In the genomic region with DNA sequence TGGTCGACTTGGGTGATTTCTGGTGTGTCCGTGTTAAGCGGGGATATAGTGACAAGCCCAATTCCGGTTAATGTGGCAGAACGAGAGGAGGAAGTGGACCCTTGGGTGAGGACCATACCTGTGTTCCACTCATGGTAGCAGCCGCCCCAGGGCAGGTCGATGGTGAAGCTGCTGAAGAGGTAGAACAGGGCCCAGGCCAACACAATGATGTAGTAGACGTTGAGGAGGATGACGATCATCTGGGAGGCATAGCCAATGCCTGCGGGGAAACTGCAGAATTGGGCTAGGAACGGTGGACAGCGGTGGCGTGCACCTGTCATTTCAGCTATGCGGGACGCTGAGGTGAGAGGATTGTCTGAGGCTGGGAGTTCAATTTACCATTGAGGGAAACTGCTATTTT, we compare ENCODE assay signal across 18 cellular contexts. TPM values are rescaled to one million over a fixed set of nuclear protein-coding genes. Genes with fewer than 3 reads are reported as not detected.
DNase-seq lines count a peak whose midpoint lies in the region; ATAC-seq, FAIRE-seq and TF ChIP-seq lines count a peak whose summit lies in the region.
"Had no signal": no experiment of that assay in that cellular context is flagged by ENCODE, and none has a peak within 500 bp of the region (broad histone marks: within the 10 kb centered on the region; RNA-seq: fewer than 3 reads in every experiment).

No MANE protein-coding gene starts in this region.

- H3K4me1 Mint-ChIP-seq in activated CD8-positive, alpha-beta memory T cell treated with anti-CD3 and anti-CD28 coated beads, Interleukin-2, amount 10 ng/mL, durations not matched to agents 7 days and 5 days: peaks cover 3% of the 10 kb centered on the region
- H3K4me1 Mint-ChIP-seq in osteocyte (ENCODE audit: unreplicated experiment) (no peaks in the 10 kb centered on the region), progenitor cell of endocrine pancreas (ENCODE audit: low read depth) (no peaks in the 10 kb centered on the region)
- H3K4me1 Mint-ChIP-seq: CD8-positive, alpha-beta memory T cell; GM23338; H9 had no signal

- no peak for TF ChIP-seq EP300 in esophagus muscularis mucosa (IDR thresholded peaks at IDR 0.05)

- H3K27me3 ChIP-seq in esophagus muscularis mucosa (peaks cover 0 to 14% (median 0%) of the 10 kb centered on the region in 4 donors), dorsolateral prefrontal cortex (no peaks in the 10 kb centered on the region)
- H3K27me3 ChIP-seq: BLaER1 had no signal

- H3K27ac ChIP-seq in esophagus muscularis mucosa (replicated peaks in 1 of 4) (no peak overlapping the region), dorsolateral prefrontal cortex (no peak overlapping the region)
- H3K27ac ChIP-seq: 22Rv1, BLaER1 had no signal

- no peak overlapping the region for H3K27ac Mint-ChIP-seq in activated CD8-positive, alpha-beta memory T cell treated with anti-CD3 and anti-CD28 coated beads, Interleukin-2, amount 10 ng/mL, durations not matched to agents 7 days and 5 days
- H3K27ac Mint-ChIP-seq in osteocyte (ENCODE audit: unreplicated experiment) (no peak overlapping the region), progenitor cell of endocrine pancreas (no peak overlapping the region)
- H3K27ac Mint-ChIP-seq: CD8-positive, alpha-beta memory T cell; GM23338; H9 had no signal

- peaks cover 0 to 11% (median 6%) of the 10 kb centered on the region in 4 donors for H3K9me3 ChIP-seq in esophagus muscularis mucosa

- H3K4me1 ChIP-seq in esophagus muscularis mucosa: no peaks in the 10 kb centered on the region
- H3K4me1 ChIP-seq: BLaER1, Caco-2 had no signal

- CTCF ChIA-PET in activated CD8-positive, alpha-beta memory T cell treated with anti-CD3 and anti-CD28 coated beads, Interleukin-2, amount 10 ng/mL, durations not matched to agents 7 days and 5 days (lab: Charles Lee): interaction anchor here (0.9 kb wide), 1 partner anchor 24 kb away, joined by 3 read pairs; no protein-coding TSS in a partner anchor

- FAIRE-seq in urothelium cell line (lab: Jason Lieb, UNC): peak; percentile 93
- FAIRE-seq: GM12878 had no signal

- 88% methylated on average over 15 of the region's 15 CpGs for WGBS in esophagus muscularis mucosa

- no peaks in the 10 kb centered on the region for H3K36me3 ChIP-seq in esophagus muscularis mucosa
- H3K36me3 ChIP-seq: BLaER1 had no signal

- no peak for TF ChIP-seq CTCF in esophagus muscularis mucosa (IDR thresholded peaks at IDR 0.05)
- TF ChIP-seq CTCF in osteocyte (IDR thresholded peaks at IDR 0.05): no peak
- no peak for TF ChIP-seq CTCF in progenitor cell of endocrine pancreas (IDR thresholded peaks at IDR 0.05; ENCODE audit: unreplicated experiment)
- TF ChIP-seq CTCF in dorsolateral prefrontal cortex (IDR thresholded peaks at IDR 0.05 in 54 of 56, conservative IDR thresholded peaks at IDR 0.05 in 2 of 56; ENCODE audit: low read depth in 1 of 56, partially characterized antibody in 56 of 56): no peak
- no peak for TF ChIP-seq CTCF in GM13976 (IDR thresholded peaks at IDR 0.05; ENCODE audit: borderline replicate concordance, control extremely low read depth, extremely low read depth, insufficient read depth, missing control alignments)

- H3K36me3 Mint-ChIP-seq in activated CD8-positive, alpha-beta memory T cell treated with anti-CD3 and anti-CD28 coated beads, Interleukin-2, amount 10 ng/mL, durations not matched to agents 7 days and 5 days: peaks cover 2% of the 10 kb centered on the region
- H3K36me3 Mint-ChIP-seq in osteocyte (ENCODE audit: unreplicated experiment): no peaks in the 10 kb centered on the region
- H3K36me3 Mint-ChIP-seq in progenitor cell of endocrine pancreas (ENCODE audit: insufficient read depth): no peaks in the 10 kb centered on the region

- TF ChIP-seq POLR2A in esophagus muscularis mucosa (IDR thresholded peaks at IDR 0.05; ENCODE audit: low read depth): no peak

- no peak for ATAC-seq in activated CD8-positive, alpha-beta memory T cell treated with anti-CD3 and anti-CD28 coated beads, Interleukin-2, amount 10 ng/mL, durations not matched to agents 7 days and 5 days
- ATAC-seq: GM12878, GM23338 had no signal

- DNase-seq in activated CD8-positive, alpha-beta memory T cell treated with anti-CD3 and anti-CD28 coated beads, Interleukin-2, amount 10 ng/mL, durations not matched to agents 7 days and 5 days: peak; percentile 30
- no peak for DNase-seq in activated CD8-positive, alpha-beta memory T cell treated with anti-CD3 and anti-CD28 coated beads for 24 hours
- DNase-seq in esophagus muscularis mucosa (ENCODE audit: extremely low spot score) (peak; percentile 53), osteocyte (ENCODE audit: extremely low spot score, unreplicated experiment) (peak; percentile 75), urothelium cell line (ENCODE audit: low spot score) (no peak), progenitor cell of endocrine pancreas (ENCODE audit: low spot score, unreplicated experiment) (no peak), dorsolateral prefrontal cortex (no peak), GM13976 (ENCODE audit: low spot score) (no peak)
- DNase-seq: Caco-2; CD8-positive, alpha-beta memory T cell had no signal

- H3K27me3 Mint-ChIP-seq in activated CD8-positive, alpha-beta memory T cell treated with anti-CD3 and anti-CD28 coated beads, Interleukin-2, amount 10 ng/mL, durations not matched to agents 7 days and 5 days: peaks cover 2% of the 10 kb centered on the region
- H3K27me3 Mint-ChIP-seq in osteocyte (ENCODE audit: unreplicated experiment) (peaks cover 15% of the 10 kb centered on the region), progenitor cell of endocrine pancreas (peaks cover 3% of the 10 kb centered on the region)

- no peak overlapping the region for H3K4me3 ChIP-seq in esophagus muscularis mucosa
- no peak overlapping the region for H3K4me3 ChIP-seq in dorsolateral prefrontal cortex
- H3K4me3 ChIP-seq: BLaER1, GM12878, GM23338 had no signal

- in situ Hi-C loops in GM13976 (cut with MboI; ENCODE audit: low sequenced_read_pairs, unreplicated experiment): no loop called here

- peaks cover 10% of the 10 kb centered on the region for H3K9me3 Mint-ChIP-seq in activated CD8-positive, alpha-beta memory T cell treated with anti-CD3 and anti-CD28 coated beads, Interleukin-2, amount 10 ng/mL, durations not matched to agents 7 days and 5 days (ENCODE audit: low read depth)
- H3K9me3 Mint-ChIP-seq in osteocyte (ENCODE audit: unreplicated experiment): no peaks in the 10 kb centered on the region
- peaks cover 5% of the 10 kb centered on the region for H3K9me3 Mint-ChIP-seq in progenitor cell of endocrine pancreas (ENCODE audit: low read depth)

- intact Hi-C loops in esophagus muscularis mucosa (cut with DNase I) (no loop called here), dorsolateral prefrontal cortex (cut with DNase I) (no loop called here)

- H3K4me3 Mint-ChIP-seq in activated CD8-positive, alpha-beta memory T cell treated with anti-CD3 and anti-CD28 coated beads, Interleukin-2, amount 10 ng/mL, durations not matched to agents 7 days and 5 days: no peak overlapping the region
- H3K4me3 Mint-ChIP-seq in osteocyte (ENCODE audit: unreplicated experiment) (no peak overlapping the region), progenitor cell of endocrine pancreas (ENCODE audit: low read depth) (no peak overlapping the region)
- H3K4me3 Mint-ChIP-seq: CD8-positive, alpha-beta memory T cell; GM23338; H9 had no signal

RNA-seq across cellular contexts. Expression of gene SLC6A13, which starts 20.1 kb away (rescaled TPM):
- total RNA-seq in activated CD8-positive, alpha-beta memory T cell treated with anti-CD3 and anti-CD28 coated beads, Interleukin-2, amount 10 ng/mL, durations not matched to agents 7 days and 5 days: under 1 TPM; 0.35 TPM
- not detected for total RNA-seq in esophagus muscularis mucosa
- total RNA-seq in osteocyte: 0.43 TPM in 1 of 2 replicates, not detected in the other
- total RNA-seq in progenitor cell of endocrine pancreas: 0.60 and 0.98 TPM in 2 replicates
- total RNA-seq in dorsolateral prefrontal cortex: 10 to 100 TPM in 90 of 120 experiments, 1 to 10 TPM in 30; 4.2 to 44.4 (median 14.5) TPM
- total RNA-seq: A673, G401, GM23338, H9, HT-29 had no signal

RNA-seq across cellular contexts. Expression of gene SLC6A12, which starts 28.5 kb away (rescaled TPM):
- under 1 TPM in 1 of 2 experiments, not detected in 1; 0.33 TPM for total RNA-seq in activated CD8-positive, alpha-beta memory T cell treated with anti-CD3 and anti-CD28 coated beads, Interleukin-2, amount 10 ng/mL, durations not matched to agents 7 days and 5 days
- total RNA-seq in esophagus muscularis mucosa (under 1 TPM in 3 of 4 donors, not detected in 1; 0.17 to 0.78 (median 0.34) TPM), osteocyte (not detected in 2 replicates), progenitor cell of endocrine pancreas (3.1 and 4.7 TPM in 2 replicates), dorsolateral prefrontal cortex (100 to 1,000 TPM in 1 of 120 experiments, 10 to 100 TPM in 119; 10.8 to 211 (median 33.5) TPM)
- total RNA-seq: A673, G401, HT-29 had no signal

Comparison
In these comparisons a context has a peak if more than half of its experiments do, and no peak if none do; other contexts are left out.
1. DNase-seq: peak in activated CD8-positive, alpha-beta memory T cell treated with anti-CD3 and anti-CD28 coated beads, Interleukin-2, amount 10 ng/mL, durations not matched to agents 7 days and 5 days (single experiment), esophagus muscularis mucosa (single experiment) and osteocyte (single experiment); none in activated CD8-positive, alpha-beta memory T cell treated with anti-CD3 and anti-CD28 coated beads for 24 hours (single experiment), urothelium cell line (single experiment), progenitor cell of endocrine pancreas (single experiment), dorsolateral prefrontal cortex (0 of 10) and GM13976 (single experiment).